ENCODE assay signal across 8 cellular contexts in the genomic region with DNA sequence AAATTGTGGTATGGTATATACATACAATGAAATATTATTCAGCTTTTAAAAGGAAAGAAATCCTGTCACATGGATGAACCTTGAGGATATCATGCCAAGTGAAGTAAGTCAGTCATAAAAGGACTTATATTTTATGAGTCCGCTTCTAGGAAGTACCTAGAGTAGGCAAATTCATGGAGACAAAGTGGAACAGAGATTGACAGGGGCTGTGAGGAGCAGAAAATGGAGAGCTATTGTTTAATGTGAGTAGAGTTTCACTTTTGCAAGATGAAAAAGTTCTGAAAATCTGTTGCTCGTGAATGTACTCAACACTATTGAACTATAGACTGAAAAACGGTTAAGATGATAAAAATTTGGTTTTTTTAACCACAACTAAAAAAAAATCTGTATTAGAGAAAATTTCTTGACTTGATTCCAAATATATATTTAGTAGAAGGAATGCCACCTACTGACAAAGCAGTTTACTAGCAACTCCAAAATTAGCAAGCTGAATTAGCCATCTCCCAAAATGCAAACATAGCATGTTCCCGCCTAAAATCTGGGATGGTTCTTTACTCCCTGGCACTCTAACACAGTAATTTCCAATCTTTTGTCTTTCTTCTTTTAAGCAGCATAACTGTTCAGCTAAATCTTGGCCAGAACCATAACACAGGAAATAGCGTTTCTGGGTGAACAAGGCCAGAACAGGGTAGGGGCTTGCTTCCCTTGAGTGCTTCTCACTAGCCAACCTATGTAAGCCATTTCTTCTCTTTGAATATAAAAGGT. TPM values are rescaled to one million over a fixed set of nuclear protein-coding genes. Genes with fewer than 3 reads are reported as not detected.
DNase-seq lines count a peak whose midpoint lies in the region; ATAC-seq, FAIRE-seq and TF ChIP-seq lines count a peak whose summit lies in the region.

No MANE protein-coding gene starts in this region.

- SMC1A ChIA-PET in GM12878 (lab: Charles Lee; ENCODE audit: uncharacterized antibody, unreplicated experiment): interaction anchor here (0.6 to 3.8 kb wide), 17 partner anchors 12 to 298 kb away, joined by 3 to 19 read pairs (median 4); a partner anchor contains a TSS

- H3K4me3 ChIP-seq in GM12878: peak overlapping the region; percentile 97
- H3K4me3 ChIP-seq in mesodermal cell (ENCODE audit: extremely low read depth, insufficient read depth, low read length, poor library complexity, severe bottlenecking): peak overlapping the region; percentile 80

- H4K20me1 ChIP-seq in GM12878 (ENCODE audit: control insufficient read depth, insufficient read depth): no peaks in the 10 kb centered on the region; the same call in 1 of the 2 replicates

- RAD21 ChIA-PET in GM12878 (lab: Charles Lee; ENCODE audit: unreplicated experiment): interaction anchor here (0.7 to 3.6 kb wide), 11 partner anchors 26 to 333 kb away, joined by 3 to 25 read pairs (median 4); a partner anchor contains a TSS

- no TSS peak for BruUV-seq in GM12878 (replicated peaks; lab: Mats Ljungman, UMichigan)

- intact Hi-C loops in CD14-positive monocyte (cut with micrococcal nuclease): loop anchor here in 1 of 2 donors (2.0 to 10.0 kb wide), 4 partner anchors 45 to 540 kb away; a partner anchor contains a TSS
- intact Hi-C loops in GM12878 (cut with micrococcal nuclease; ENCODE audit: unreplicated experiment): loop anchor here (2.0 to 10.0 kb wide), 3 partner anchors 29 to 183 kb away; a partner anchor contains a TSS

- POLR2A ChIA-PET in GM12878 (lab: Charles Lee): interaction anchor here (0.8 to 1.4 kb wide), 4 partner anchors 46 to 378 kb away, joined by 3 to 9 read pairs (median 3); a partner anchor contains a TSS

- in situ Hi-C loops in GM12878 (cut with MboI): no loop called here

- DNase-seq in CD14-positive monocyte (ENCODE audit: low spot score) (no peak), GM12878 (ENCODE audit: low read depth, low spot score) (no peak), mucosa of gallbladder (ENCODE audit: low spot score) (no peak)
- no peak for DNase-seq in stimulated activated CD4-positive, alpha-beta T cell treated with anti-CD3 and anti-CD28 coated beads, Interleukin-1b, Interleukin-23, amount 100 ng/mL, for 48 hours

- H3K9ac ChIP-seq in GM12878 (ENCODE audit: control insufficient read depth, insufficient read depth, low read length): peak overlapping the region; percentile 80

- H3K79me2 ChIP-seq in GM12878 (ENCODE audit: control insufficient read depth, insufficient read depth, low read length): peaks cover 39% of the 10 kb centered on the region

- CTCF ChIA-PET in GM12878 (lab: Yijun Ruan, JAX): interaction anchor here (0.7 to 3.2 kb wide), 26 partner anchors 11 to 362 kb away, joined by 3 to 36 read pairs (median 3); a partner anchor contains a TSS

- H3K27ac ChIP-seq in GM12878 (ENCODE audit: control insufficient read depth, insufficient read depth) (peak overlapping the region; percentile 97; the same call in 1 of the 2 replicates), mesodermal cell (ENCODE audit: low read depth, low read length, severe bottlenecking) (no peak overlapping the region)

- H3K9me3 ChIP-seq in GM12878 (replicated peaks; ENCODE audit: control insufficient read depth, insufficient read depth, low read length): no peaks in the 10 kb centered on the region
- H3K9me3 ChIP-seq in mesodermal cell (ENCODE audit: control insufficient read depth, low read length): no peaks in the 10 kb centered on the region

- no peak for TF ChIP-seq POLR2A in GM12878 (IDR thresholded peaks at IDR 0.05; ENCODE audit: low read depth, low read length)

- H3K9me3 Mint-ChIP-seq in CD14-positive monocyte: no peaks in the 10 kb centered on the region
- no peaks in the 10 kb centered on the region for H3K9me3 Mint-ChIP-seq in IgD-negative memory B cell

- peak overlapping the region; percentile 79 for H3K4me2 ChIP-seq in GM12878 (ENCODE audit: control insufficient read depth, insufficient read depth)

- H2AFZ ChIP-seq in GM12878 (ENCODE audit: control insufficient read depth, low read depth, low read length): no peak overlapping the region; the same call in 1 of the 2 replicates

- 15% methylated on average over 5 of the region's 5 CpGs for WGBS in GM12878 (ENCODE audit: insufficient coverage, insufficient replicate concordance, low lambda C conversion rate, missing lambda C conversion rate)
- 74 to 78% methylated on average over 2 to 3 of the region's 5 CpGs for WGBS in mesodermal cell (ENCODE audit: insufficient coverage in 2 of 2), 2 experiments

- H3K36me3 ChIP-seq in GM12878 (ENCODE audit: control insufficient read depth in 2 of 2, insufficient read depth in 2 of 2, low read length in 1 of 2) (peaks cover 12 to 19% of the 10 kb centered on the region in 2 experiments; a peak in 2 of 4 replicates), mesodermal cell (ENCODE audit: control insufficient read depth, insufficient read depth, low read length) (peaks cover 56% of the 10 kb centered on the region)

- no peak for FAIRE-seq in GM12878 (lab: Jason Lieb, UNC)

- H3K4me3 Mint-ChIP-seq in CD14-positive monocyte (peak overlapping the region; percentile 81 to 89), IgD-negative memory B cell (peak overlapping the region; percentile 75 to 95 (median 92))

- TF ChIP-seq CTCF in CD14-positive monocyte (IDR thresholded peaks at IDR 0.05) (peak; percentile 24), GM12878 (IDR thresholded peaks at IDR 0.05 in 2 of 3, conservative IDR thresholded peaks at IDR 0.05 in 1 of 3; ENCODE audit: control insufficient read depth in 2 of 3, extremely low read depth in 1 of 3, insufficient read depth in 1 of 3, low read depth in 3 of 3, low read length in 3 of 3) (peak in 2 of 3 experiments; percentile 17 to 53; a peak in 3 of 6 replicates)

- TF ChIP-seq EP300 in GM12878 (IDR thresholded peaks at IDR 0.05; ENCODE audit: borderline replicate concordance in 1 of 2, control insufficient read depth in 1 of 2, low read depth in 2 of 2, low read length in 2 of 2): no peak

- H3K36me3 Mint-ChIP-seq in CD14-positive monocyte (peaks cover 24 to 33% of the 10 kb centered on the region in 2 donors), IgD-negative memory B cell (no peaks in the 10 kb centered on the region)

- H3K4me1 Mint-ChIP-seq in CD14-positive monocyte: peaks cover 27% of the 10 kb centered on the region
- peaks cover 21 to 31% (median 22%) of the 10 kb centered on the region in 3 donors for H3K4me1 Mint-ChIP-seq in IgD-negative memory B cell

- H3K27me3 Mint-ChIP-seq in CD14-positive monocyte (ENCODE audit: low read depth in 3 of 3): no peaks in the 10 kb centered on the region
- H3K27me3 Mint-ChIP-seq in IgD-negative memory B cell: no peaks in the 10 kb centered on the region

- H3K4me1 ChIP-seq in GM12878 (ENCODE audit: control insufficient read depth, insufficient read depth, low read length) (no peaks in the 10 kb centered on the region), mesodermal cell (ENCODE audit: control insufficient read depth, insufficient read depth, low read length, poor library complexity, severe bottlenecking) (peaks cover 14% of the 10 kb centered on the region)

- 0 out of 2 replicates have a peak, but pooled peaks have one; percentile 17 for TF ChIP-seq RAD21 in GM12878 (IDR thresholded peaks at IDR 0.05; ENCODE audit: insufficient read depth, low read depth, low read length)

- ATAC-seq in GM12878: no peak
- no peak for ATAC-seq in GM21515 (IDR thresholded peaks at IDR 0.05; ENCODE audit: unreplicated experiment)
- ATAC-seq in HG03159 (IDR thresholded peaks at IDR 0.05; ENCODE audit: unreplicated experiment): no peak

- no peaks in the 10 kb centered on the region for H3K27me3 ChIP-seq in GM12878 (replicated peaks in 1 of 2; ENCODE audit: control insufficient read depth in 2 of 2, insufficient read depth in 2 of 2, low read length in 1 of 2)

- H3K27ac Mint-ChIP-seq in CD14-positive monocyte (no peak overlapping the region), IgD-negative memory B cell (peak overlapping the region in 2 of 3 donors; percentile 13 to 99)

RNA-seq across cellular contexts. Expression of a gene that starts 1.5 kb away (rescaled TPM):
- polyA plus RNA-seq in CD14-positive monocyte (10 to 100 TPM; 68.5 to 82.5 TPM), IgD-negative memory B cell (52.1 TPM), GM12878 (2011; rRNA removed) (75.4 and 98.7 TPM in 2 replicates), GM12878 (2014; fragmentation: Illumina TruSeq; extraction: Trizol) (140 and 145 TPM in 2 replicates), GM12878 (2014; fragmentation: Nextera tagmentation; extraction: Ambion mirVana) (100 to 1,000 TPM; 128 to 143 TPM), GM12878 (2014; rRNA removed) (97.3 and 106 TPM in 2 replicates), GM12878 (2016; fragmentation: Nextera tagmentation; extraction: Ambion mirVana) (100 to 1,000 TPM; 140 to 143 TPM)
- 37.0 and 38.0 TPM in 2 replicates for total RNA-seq in GM12878 (2013; cell fraction: nucleolus; rRNA removed)
- total RNA-seq in GM12878 (2014; rRNA removed) (73.3 and 74.6 TPM in 2 replicates), GM12878 (2014; rRNA removed; fragmentation: Illumina TruSeq; extraction: Trizol) (73.7 and 79.0 TPM in 2 replicates), GM12878 (2021) (67.2 and 67.5 TPM in 2 replicates), mucosa of gallbladder (50.4 TPM)
- polyA plus RNA-seq in GM12878 (2011; ENCODE audit: low read depth): 43.2 TPM
- 140 and 141 TPM in 2 replicates for polyA plus RNA-seq in GM12878 (2011; cell fraction: cytosol; rRNA removed)
- 90.6 and 105 TPM in 2 replicates for polyA plus RNA-seq in GM12878 (2011; cell fraction: nucleus; rRNA removed)
- polyA plus RNA-seq in GM12878 (2012): 63.7 and 80.1 TPM in 2 replicates
- polyA minus RNA-seq in GM12878 (2011; rRNA and poly(A)+ RNA removed): 101 and 104 TPM in 2 replicates
- polyA minus RNA-seq in GM12878 (2011; cell fraction: cytosol; rRNA and poly(A)+ RNA removed): 28.6 and 31.5 TPM in 2 replicates
- polyA minus RNA-seq in GM12878 (2011; cell fraction: nucleus; rRNA and poly(A)+ RNA removed): 22.7 and 42.6 TPM in 2 replicates
- polyA plus RNA-seq in mesodermal cell (2013, experiment 1 of 2): 72.6 TPM
- 67.3 TPM for polyA plus RNA-seq in mesodermal cell (2013, experiment 2 of 2)

RNA-seq across cellular contexts. Expression of a gene that starts 2.2 kb away (rescaled TPM):
- not detected for polyA plus RNA-seq in CD14-positive monocyte
- polyA plus RNA-seq in IgD-negative memory B cell: 0.39 TPM
- 42.6 and 46.5 TPM in 2 replicates for total RNA-seq in GM12878 (2013; cell fraction: nucleolus; rRNA removed)
- total RNA-seq in GM12878 (2014; rRNA removed): 46.9 and 53.0 TPM in 2 replicates
- total RNA-seq in GM12878 (2014; rRNA removed; fragmentation: Illumina TruSeq; extraction: Trizol): 40.0 and 40.8 TPM in 2 replicates
- total RNA-seq in GM12878 (2021): 45.4 and 49.3 TPM in 2 replicates
- polyA plus RNA-seq in GM12878 (2011; ENCODE audit: low read depth): 21.3 TPM
- polyA plus RNA-seq in GM12878 (2011; rRNA removed): 88.5 and 124 TPM in 2 replicates
- polyA plus RNA-seq in GM12878 (2011; cell fraction: cytosol; rRNA removed): 49.6 and 68.6 TPM in 2 replicates
- polyA plus RNA-seq in GM12878 (2011; cell fraction: nucleus; rRNA removed): 112 and 139 TPM in 2 replicates
- polyA plus RNA-seq in GM12878 (2012): 28.1 and 36.6 TPM in 2 replicates
- polyA plus RNA-seq in GM12878 (2014; fragmentation: Illumina TruSeq; extraction: Trizol): 63.1 and 69.7 TPM in 2 replicates
- 10 to 100 TPM; 42.8 to 51.2 TPM for polyA plus RNA-seq in GM12878 (2014; fragmentation: Nextera tagmentation; extraction: Ambion mirVana)
- polyA plus RNA-seq in GM12878 (2014; rRNA removed): 55.5 and 59.3 TPM in 2 replicates
- 10 to 100 TPM; 79.1 to 83.4 TPM for polyA plus RNA-seq in GM12878 (2016; fragmentation: Nextera tagmentation; extraction: Ambion mirVana)
- polyA minus RNA-seq in GM12878 (2011; rRNA and poly(A)+ RNA removed): 51.1 and 52.3 TPM in 2 replicates
- 15.9 and 17.4 TPM in 2 replicates for polyA minus RNA-seq in GM12878 (2011; cell fraction: cytosol; rRNA and poly(A)+ RNA removed)
- 29.9 and 65.0 TPM in 2 replicates for polyA minus RNA-seq in GM12878 (2011; cell fraction: nucleus; rRNA and poly(A)+ RNA removed)
- polyA plus RNA-seq in mesodermal cell (2013, experiment 1 of 2): 24.0 TPM
- 22.2 TPM for polyA plus RNA-seq in mesodermal cell (2013, experiment 2 of 2)
- total RNA-seq in mucosa of gallbladder: 1.6 TPM

RNA-seq across cellular contexts. Expression of a gene that starts 30.0 kb away (rescaled TPM):
- polyA plus RNA-seq in CD14-positive monocyte (10 to 100 TPM; 38.4 to 40.3 TPM), IgD-negative memory B cell (49.6 TPM), GM12878 (2011; rRNA removed) (39.9 and 40.8 TPM in 2 replicates), GM12878 (2014; fragmentation: Illumina TruSeq; extraction: Trizol) (20.8 and 21.0 TPM in 2 replicates), GM12878 (2014; fragmentation: Nextera tagmentation; extraction: Ambion mirVana) (10 to 100 TPM in 1 of 2 experiments, 1 to 10 TPM in 1; 6.7 to 10.9 TPM), GM12878 (2014; rRNA removed) (38.8 and 39.9 TPM in 2 replicates), GM12878 (2016; fragmentation: Nextera tagmentation; extraction: Ambion mirVana) (10 to 100 TPM; 38.2 to 47.0 TPM)
- total RNA-seq in GM12878 (2013; cell fraction: nucleolus; rRNA removed): 26.8 and 32.5 TPM in 2 replicates
- total RNA-seq in GM12878 (2014; rRNA removed) (30.1 and 31.6 TPM in 2 replicates), GM12878 (2014; rRNA removed; fragmentation: Illumina TruSeq; extraction: Trizol) (17.3 TPM in 2 replicates), GM12878 (2021) (21.4 and 21.6 TPM in 2 replicates), mucosa of gallbladder (33.3 TPM)
- polyA plus RNA-seq in GM12878 (2011; ENCODE audit: low read depth): 13.3 TPM
- polyA plus RNA-seq in GM12878 (2011; cell fraction: cytosol; rRNA removed): 42.9 and 49.6 TPM in 2 replicates
- 18.1 and 18.8 TPM in 2 replicates for polyA plus RNA-seq in GM12878 (2011; cell fraction: nucleus; rRNA removed)
- 20.7 and 21.0 TPM in 2 replicates for polyA plus RNA-seq in GM12878 (2012)
- 41.0 and 51.5 TPM in 2 replicates for polyA minus RNA-seq in GM12878 (2011; rRNA and poly(A)+ RNA removed)
- polyA minus RNA-seq in GM12878 (2011; cell fraction: cytosol; rRNA and poly(A)+ RNA removed): 10.1 and 10.2 TPM in 2 replicates
- 8.7 and 13.7 TPM in 2 replicates for polyA minus RNA-seq in GM12878 (2011; cell fraction: nucleus; rRNA and poly(A)+ RNA removed)
- 33.0 TPM for polyA plus RNA-seq in mesodermal cell (2013, experiment 1 of 2)
- polyA plus RNA-seq in mesodermal cell (2013, experiment 2 of 2): 34.0 TPM

RNA-seq across cellular contexts. Expression of a gene that starts 45.2 kb away (rescaled TPM):
- polyA plus RNA-seq in CD14-positive monocyte (10 to 100 TPM; 48.4 to 61.4 TPM), IgD-negative memory B cell (75.6 TPM), GM12878 (2011; rRNA removed) (62.3 and 72.3 TPM in 2 replicates), GM12878 (2014; fragmentation: Illumina TruSeq; extraction: Trizol) (66.0 and 78.0 TPM in 2 replicates), GM12878 (2014; fragmentation: Nextera tagmentation; extraction: Ambion mirVana) (100 to 1,000 TPM; 180 to 207 TPM), GM12878 (2014; rRNA removed) (53.8 and 64.4 TPM in 2 replicates), GM12878 (2016; fragmentation: Nextera tagmentation; extraction: Ambion mirVana) (100 to 1,000 TPM; 124 to 131 TPM)
- total RNA-seq in GM12878 (2013; cell fraction: nucleolus; rRNA removed): 5.7 and 6.6 TPM in 2 replicates
- total RNA-seq in GM12878 (2014; rRNA removed) (48.0 and 51.9 TPM in 2 replicates), GM12878 (2014; rRNA removed; fragmentation: Illumina TruSeq; extraction: Trizol) (55.9 and 58.1 TPM in 2 replicates), GM12878 (2021) (41.2 and 42.4 TPM in 2 replicates), mucosa of gallbladder (25.7 TPM)
- 32.8 TPM for polyA plus RNA-seq in GM12878 (2011; ENCODE audit: low read depth)
- 33.8 and 45.2 TPM in 2 replicates for polyA plus RNA-seq in GM12878 (2011; cell fraction: cytosol; rRNA removed)
- 21.5 and 26.3 TPM in 2 replicates for polyA plus RNA-seq in GM12878 (2011; cell fraction: nucleus; rRNA removed)
- 36.6 and 36.9 TPM in 2 replicates for polyA plus RNA-seq in GM12878 (2012)
- polyA minus RNA-seq in GM12878 (2011; rRNA and poly(A)+ RNA removed): 18.1 and 18.3 TPM in 2 replicates
- polyA minus RNA-seq in GM12878 (2011; cell fraction: cytosol; rRNA and poly(A)+ RNA removed): 8.8 and 10.3 TPM in 2 replicates
- polyA minus RNA-seq in GM12878 (2011; cell fraction: nucleus; rRNA and poly(A)+ RNA removed): 5.6 and 8.9 TPM in 2 replicates
- 44.1 TPM for polyA plus RNA-seq in mesodermal cell (2013, experiment 1 of 2)
- 46.8 TPM for polyA plus RNA-seq in mesodermal cell (2013, experiment 2 of 2)

RNA-seq across cellular contexts. Expression of a gene that starts 46.0 kb away (rescaled TPM):
- 1 to 10 TPM; 1.8 to 2.6 TPM for polyA plus RNA-seq in CD14-positive monocyte
- 6.3 TPM for polyA plus RNA-seq in IgD-negative memory B cell
- 16.7 and 16.8 TPM in 2 replicates for total RNA-seq in GM12878 (2013; cell fraction: nucleolus; rRNA removed)
- total RNA-seq in GM12878 (2014; rRNA removed): 14.7 and 15.6 TPM in 2 replicates
- total RNA-seq in GM12878 (2014; rRNA removed; fragmentation: Illumina TruSeq; extraction: Trizol): 12.6 and 13.5 TPM in 2 replicates
- 32.2 and 32.7 TPM in 2 replicates for total RNA-seq in GM12878 (2021)
- polyA plus RNA-seq in GM12878 (2011; ENCODE audit: low read depth): 6.7 TPM
- 10.8 and 19.9 TPM in 2 replicates for polyA plus RNA-seq in GM12878 (2011; rRNA removed)
- 21.5 and 26.0 TPM in 2 replicates for polyA plus RNA-seq in GM12878 (2011; cell fraction: cytosol; rRNA removed)
- polyA plus RNA-seq in GM12878 (2011; cell fraction: nucleus; rRNA removed): 28.7 and 32.1 TPM in 2 replicates
- polyA plus RNA-seq in GM12878 (2012): 11.0 and 13.2 TPM in 2 replicates
- polyA plus RNA-seq in GM12878 (2014; fragmentation: Illumina TruSeq; extraction: Trizol): 11.5 and 20.2 TPM in 2 replicates
- polyA plus RNA-seq in GM12878 (2014; fragmentation: Nextera tagmentation; extraction: Ambion mirVana): under 1 TPM; 0.34 to 0.60 TPM
- 23.5 and 26.6 TPM in 2 replicates for polyA plus RNA-seq in GM12878 (2014; rRNA removed)
- polyA plus RNA-seq in GM12878 (2016; fragmentation: Nextera tagmentation; extraction: Ambion mirVana): 1 to 10 TPM; 2.1 to 2.8 TPM
- 27.6 and 31.8 TPM in 2 replicates for polyA minus RNA-seq in GM12878 (2011; rRNA and poly(A)+ RNA removed)
- polyA minus RNA-seq in GM12878 (2011; cell fraction: cytosol; rRNA and poly(A)+ RNA removed): 9.1 and 12.8 TPM in 2 replicates
- 5.7 and 14.7 TPM in 2 replicates for polyA minus RNA-seq in GM12878 (2011; cell fraction: nucleus; rRNA and poly(A)+ RNA removed)
- polyA plus RNA-seq in mesodermal cell (2013, experiment 1 of 2): 21.4 TPM
- polyA plus RNA-seq in mesodermal cell (2013, experiment 2 of 2): 20.1 TPM
- total RNA-seq in mucosa of gallbladder: 25.2 TPM

Comparison
In these comparisons a context has a peak if more than half of its experiments do, and no peak if none do; other contexts are left out.
1. H3K27ac Mint-ChIP-seq: peak in IgD-negative memory B cell (2 of 3); none in CD14-positive monocyte (0 of 7).
2. RNA of a gene that starts 2.2 kb away (polyA plus RNA-seq): 21.3 to 139 TPM in GM12878; 0.39 TPM in IgD-negative memory B cell (single experiment) and not detected in CD14-positive monocyte; every median in the first group is over 10 times any median in the second.